In genomic region chr13:64709079-64709478, GRCh38 we compare ENCODE assay signal across 24 cellular contexts.
DNase-seq lines count a peak whose midpoint lies in the region; ATAC-seq and TF ChIP-seq lines count a peak whose summit lies in the region.
"Had no signal": no experiment of that assay in that cellular context is flagged by ENCODE, and none has a peak within 500 bp of the region (broad histone marks: within the 10 kb centered on the region; RNA-seq: fewer than 3 reads in every experiment).

No MANE protein-coding gene starts in this region.

- H3K4me3 Mint-ChIP-seq in Caco-2 (ENCODE audit: unreplicated experiment) (no peak overlapping the region), HFFc6 (peak overlapping the region; percentile 62), nephron progenitor cell (peak overlapping the region; percentile 8)
- H3K4me3 Mint-ChIP-seq: activated naive CD4-positive, alpha-beta T cell treated with anti-CD3 and anti-CD28 coated beads, Interleukin-2, amount 10 ng/mL, durations not matched to agents 7 days and 5 days; dendritic cell treated with granulocyte-macrophage colony-stimulating factor and Interleukin-4, amounts not matched to agents 40 ng/mL and 50 ng/mL, for 4 days; stimulated activated naive B cell treated with anti-CD40 and anti-IgM and Interleukin-4, amounts not matched to agents 10 μg/mL and 1 μg/mL and 100 μg/mL, for 72 hours; WTC11 had no signal

- H3K27ac Mint-ChIP-seq in Caco-2 (ENCODE audit: unreplicated experiment) (peak overlapping the region; percentile 19), HFFc6 (peak overlapping the region; percentile 50; the same call in 1 of the 2 replicates), nephron progenitor cell (peak overlapping the region; percentile 96)
- H3K27ac Mint-ChIP-seq: activated naive CD4-positive, alpha-beta T cell treated with anti-CD3 and anti-CD28 coated beads, Interleukin-2, amount 10 ng/mL, durations not matched to agents 7 days and 5 days; dendritic cell treated with granulocyte-macrophage colony-stimulating factor and Interleukin-4, amounts not matched to agents 40 ng/mL and 50 ng/mL, for 4 days; stimulated activated naive B cell treated with anti-CD40 and anti-IgM and Interleukin-4, amounts not matched to agents 10 μg/mL and 1 μg/mL and 100 μg/mL, for 72 hours; WTC11 had no signal

- H3K36me3 ChIP-seq in Caco-2 (ENCODE audit: control insufficient read depth, insufficient read depth, low read length) (no peaks in the 10 kb centered on the region), left lung (no peaks in the 10 kb centered on the region)
- H3K36me3 ChIP-seq: right atrium auricular region, suprapubic skin, uterus had no signal

- H3K4me3 ChIP-seq in Caco-2 (ENCODE audit: low read depth, low read length) (no peak overlapping the region), choroid plexus epithelial cell (ENCODE audit: low read depth, low read length) (no peak overlapping the region), left lung (no peak overlapping the region)
- H3K4me3 ChIP-seq: lung, right atrium auricular region, suprapubic skin, uterus had no signal

- H3K4me1 ChIP-seq in Caco-2 (peaks cover 22% of the 10 kb centered on the region), left lung (no peaks in the 10 kb centered on the region)
- H3K4me1 ChIP-seq: right atrium auricular region, suprapubic skin, uterus had no signal

- POLR2A ChIA-PET in Caco-2 (lab: Charles Lee) = no interaction called here

- intact Hi-C loops in Caco-2 (cut with micrococcal nuclease; ENCODE audit: unreplicated experiment) (loop anchor here (10.0 kb wide), 1 partner anchor 234 kb away; no protein-coding TSS in a partner anchor), posterior cingulate gyrus (cut with DNase I) (no loop called here), left lung (cut with DNase I) (no loop called here)

- H3K4me1 Mint-ChIP-seq in Caco-2 (ENCODE audit: low read depth, unreplicated experiment) (peaks cover 27% of the 10 kb centered on the region), HFFc6 (ENCODE audit: low read depth) (peaks cover 14% of the 10 kb centered on the region), nephron progenitor cell (peaks cover 39% of the 10 kb centered on the region)
- H3K4me1 Mint-ChIP-seq: activated naive CD4-positive, alpha-beta T cell treated with anti-CD3 and anti-CD28 coated beads, Interleukin-2, amount 10 ng/mL, durations not matched to agents 7 days and 5 days; stimulated activated naive B cell treated with anti-CD40 and anti-IgM and Interleukin-4, amounts not matched to agents 10 μg/mL and 1 μg/mL and 100 μg/mL, for 72 hours had no signal

- H3K27ac ChIP-seq in left lung = no peak overlapping the region
- H3K27ac ChIP-seq: right atrium auricular region, suprapubic skin, uterus had no signal

- no peaks in the 10 kb centered on the region for H3K27me3 Mint-ChIP-seq in Caco-2 (ENCODE audit: insufficient read depth, unreplicated experiment)
- H3K27me3 Mint-ChIP-seq in HFFc6 (ENCODE audit: insufficient read depth) = no peaks in the 10 kb centered on the region
- peaks cover 3% of the 10 kb centered on the region for H3K27me3 Mint-ChIP-seq in nephron progenitor cell (ENCODE audit: low read depth, poor library complexity)
- H3K27me3 Mint-ChIP-seq: activated naive CD4-positive, alpha-beta T cell treated with anti-CD3 and anti-CD28 coated beads, Interleukin-2, amount 10 ng/mL, durations not matched to agents 7 days and 5 days; dendritic cell treated with granulocyte-macrophage colony-stimulating factor and Interleukin-4, amounts not matched to agents 40 ng/mL and 50 ng/mL, for 4 days; stimulated activated naive B cell treated with anti-CD40 and anti-IgM and Interleukin-4, amounts not matched to agents 10 μg/mL and 1 μg/mL and 100 μg/mL, for 72 hours had no signal

- no TSS peak for BruUV-seq in Caco-2 (replicated peaks; lab: Mats Ljungman, UMichigan)

- DNase-seq in Caco-2 (peak in 1 of 2 experiments; percentile 51), HFFc6 (no peak), choroid plexus epithelial cell (ENCODE audit: low read depth) (peak; percentile 6), nephron progenitor cell (peak; percentile 37), posterior cingulate gyrus (no peak), left lung (no peak), SKM-1 treated with dmso at 0.1 percent for 144 hours (lab: John Stamatoyannopoulos, UW; ENCODE audit: unreplicated experiment) (no peak)
- DNase-seq: activated naive CD4-positive, alpha-beta T cell treated with anti-CD3 and anti-CD28 coated beads, Interleukin-2, amount 10 ng/mL, durations not matched to agents 7 days and 5 days; C1 segment of cervical spinal cord; KG1; NCI-H146; NCI-H526; occipital lobe; stimulated activated CD4-positive, alpha-beta T cell treated with anti-CD3 and anti-CD28 coated beads, Interleukin-12 subunit alpha, Interleukin-12 subunit beta, amount 100 ng/mL, for 4 hours; stimulated activated CD4-positive, alpha-beta T cell treated with anti-CD3 and anti-CD28 coated beads, Interleukin-4, amount 100 ng/mL, for 24 hours; stimulated activated naive B cell treated with anti-CD40 and anti-IgM and Interleukin-4, amounts not matched to agents 10 μg/mL and 1 μg/mL and 100 μg/mL, for 72 hours; T1000; uterus had no signal

- H3K9me3 ChIP-seq in Caco-2 (peaks cover 6% of the 10 kb centered on the region), left lung (peaks cover 0 to 8% of the 10 kb centered on the region in 2 donors)
- H3K9me3 ChIP-seq: suprapubic skin, uterus had no signal

- ATAC-seq in HG03439 (IDR thresholded peaks at IDR 0.05; ENCODE audit: unreplicated experiment) = no peak
- ATAC-seq in left lung = no peak
- ATAC-seq: stimulated activated naive B cell treated with anti-CD40 and anti-IgM and Interleukin-4, amounts not matched to agents 10 μg/mL and 1 μg/mL and 100 μg/mL, for 72 hours; WTC11 had no signal

- H3K9me3 Mint-ChIP-seq in Caco-2 (ENCODE audit: unreplicated experiment) (peaks cover 21% of the 10 kb centered on the region), HFFc6 (no peaks in the 10 kb centered on the region), nephron progenitor cell (peaks cover 20% of the 10 kb centered on the region)

- peaks cover 4% of the 10 kb centered on the region for H3K36me3 Mint-ChIP-seq in Caco-2 (ENCODE audit: insufficient read depth, unreplicated experiment)
- no peaks in the 10 kb centered on the region for H3K36me3 Mint-ChIP-seq in HFFc6 (ENCODE audit: low read depth)
- H3K36me3 Mint-ChIP-seq in nephron progenitor cell (ENCODE audit: low read depth) = peaks cover 8% of the 10 kb centered on the region
- H3K36me3 Mint-ChIP-seq: activated naive CD4-positive, alpha-beta T cell treated with anti-CD3 and anti-CD28 coated beads, Interleukin-2, amount 10 ng/mL, durations not matched to agents 7 days and 5 days; stimulated activated naive B cell treated with anti-CD40 and anti-IgM and Interleukin-4, amounts not matched to agents 10 μg/mL and 1 μg/mL and 100 μg/mL, for 72 hours had no signal

- CTCF ChIA-PET in Caco-2 (lab: Charles Lee) = interaction anchor here (0.7 kb wide), 1 partner anchor 15 kb away, joined by 3 read pairs; no protein-coding TSS in a partner anchor

- TF ChIP-seq CTCF in Caco-2 (IDR thresholded peaks at IDR 0.05; ENCODE audit: insufficient read depth in 1 of 2, low read depth in 1 of 2, low read length in 1 of 2, severe bottlenecking in 1 of 2, unreplicated experiment in 1 of 2) = no peak
- no peak for TF ChIP-seq CTCF in HFFc6 (IDR thresholded peaks at IDR 0.05)
- no peak for TF ChIP-seq CTCF in choroid plexus epithelial cell (conservative IDR thresholded peaks at IDR 0.05; ENCODE audit: low read depth, low read length)
- no peak for TF ChIP-seq CTCF in nephron progenitor cell (IDR thresholded peaks at IDR 0.05)
- TF ChIP-seq CTCF in left lung (IDR thresholded peaks at IDR 0.05) = no peak

- H3K27me3 ChIP-seq in Caco-2 (replicated peaks; ENCODE audit: control insufficient read depth, insufficient read depth, low read length) (no peaks in the 10 kb centered on the region; the same call in 1 of the 2 replicates), left lung (no peaks in the 10 kb centered on the region)
- H3K27me3 ChIP-seq: right atrium auricular region, suprapubic skin, uterus had no signal

Comparison
In these comparisons a context has a peak if more than half of its experiments do, and no peak if none do; other contexts are left out.
1. DNase-seq: peak in choroid plexus epithelial cell (single experiment) and nephron progenitor cell (single experiment); none in HFFc6 (single experiment), posterior cingulate gyrus (0 of 10), left lung (0 of 2) and SKM-1 treated with dmso at 0.1 percent for 144 hours (single experiment).
2. H3K27ac Mint-ChIP-seq: peak in every context shown above with its lines; median percentile 96 in nephron progenitor cell; 50 in HFFc6; 19 in Caco-2.